Comparison of ENCODE assay signal across 8 cellular contexts in the genomic region with DNA sequence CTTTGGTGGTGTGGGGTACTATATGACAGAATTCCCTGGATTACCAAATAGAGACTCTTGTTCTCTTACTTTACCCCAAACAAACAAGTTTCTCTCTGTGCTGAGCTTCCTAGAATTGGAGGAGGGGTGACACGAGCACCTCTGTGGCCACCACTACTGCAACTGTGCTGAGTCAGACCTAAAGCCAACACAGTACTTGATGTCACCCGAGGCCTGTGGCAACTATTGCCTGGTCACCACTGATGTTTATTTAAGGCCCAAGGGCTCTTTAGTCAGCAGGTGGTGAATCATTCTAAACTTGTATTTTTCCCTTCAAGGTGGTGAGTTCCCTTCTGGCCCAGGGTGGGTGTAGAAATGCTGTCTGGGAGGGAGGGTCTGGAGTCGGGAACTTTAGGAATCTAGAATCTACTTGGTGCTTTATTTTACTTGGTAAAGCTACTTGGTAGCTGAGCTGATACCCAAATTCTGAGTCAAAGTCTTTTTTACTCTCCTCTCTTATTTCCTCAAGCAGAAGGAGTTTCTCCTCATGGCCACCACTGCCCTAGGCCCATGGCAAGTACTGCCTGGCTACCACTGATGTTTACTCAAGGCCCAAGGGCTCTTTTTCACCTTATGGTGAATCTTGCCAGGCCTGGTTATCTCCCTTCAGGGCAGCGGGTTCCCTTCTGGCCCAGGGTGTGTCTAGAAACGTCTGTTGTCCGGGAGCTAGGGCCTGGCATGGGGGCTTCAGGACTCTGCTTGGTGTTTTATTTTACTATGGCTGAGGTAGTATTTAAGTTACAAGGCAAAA. TPM values are rescaled to one million over a fixed set of nuclear protein-coding genes. Genes with fewer than 3 reads are reported as not detected.
A peak's percentile ranks its signal among the peaks of the same experiment; 100 is the strongest.
DNase-seq lines count a peak whose midpoint lies in the region; ATAC-seq and TF ChIP-seq lines count a peak whose summit lies in the region.

No MANE protein-coding gene starts in this region.

- no peaks in the 10 kb centered on the region for H3K27me3 Mint-ChIP-seq in activated T-cell treated with anti-CD3 and anti-CD28 coated beads, Interleukin-2, amount 50 U/mL, for 24 hours

- H3K4me1 ChIP-seq in RWPE2 (ENCODE audit: insufficient read depth, poor library complexity, severe bottlenecking) = peaks cover 26% of the 10 kb centered on the region
- no peaks in the 10 kb centered on the region for H3K4me1 ChIP-seq in urinary bladder (ENCODE audit: insufficient read depth)

- DNase-seq in AG09309 (ENCODE audit: low read depth) = peak; percentile 73
- DNase-seq in HFF-Myc (ENCODE audit: extremely low read depth, low read depth) = peak; percentile 49
- no peak for DNase-seq in RWPE2 (ENCODE audit: low spot score)
- DNase-seq in islet precursor cell = peak; percentile 95
- no peak for DNase-seq in activated T-cell treated with anti-CD3 and anti-CD28 coated beads, Interleukin-2, amount 50 U/mL, for 24 hours
- no peak for DNase-seq in activated CD4-positive, alpha-beta T cell treated with anti-CD3 and anti-CD28 coated beads for 4 hours

- H3K4me3 ChIP-seq in AG09309 (ENCODE audit: control insufficient read depth, low read depth, low read length) = no peak overlapping the region
- H3K4me3 ChIP-seq in HFF-Myc (replicated peaks; ENCODE audit: low read depth, low read length) = no peak overlapping the region
- H3K4me3 ChIP-seq in RWPE2 (ENCODE audit: severe bottlenecking) = no peak overlapping the region
- H3K4me3 ChIP-seq in urinary bladder (ENCODE audit: low read depth, low read length) = no peak overlapping the region

- H3K9me3 Mint-ChIP-seq in activated T-cell treated with anti-CD3 and anti-CD28 coated beads, Interleukin-2, amount 50 U/mL, for 24 hours = peaks cover 3% of the 10 kb centered on the region

- no peaks in the 10 kb centered on the region for H3K4me1 Mint-ChIP-seq in activated T-cell treated with anti-CD3 and anti-CD28 coated beads, Interleukin-2, amount 50 U/mL, for 24 hours (ENCODE audit: low read depth)

- H3K36me3 ChIP-seq in RWPE2 (ENCODE audit: low read depth) (peaks cover 4% of the 10 kb centered on the region), urinary bladder (ENCODE audit: insufficient read depth) (no peaks in the 10 kb centered on the region)

- ATAC-seq in RWPE2 (ENCODE audit: low read depth) = peak; percentile 82
- ATAC-seq in GM18502 (IDR thresholded peaks at IDR 0.05; ENCODE audit: poor library complexity, unreplicated experiment) = no peak

- H3K27me3 ChIP-seq in RWPE2 (ENCODE audit: insufficient read depth, poor library complexity, severe bottlenecking) = no peaks in the 10 kb centered on the region

- H3K27ac ChIP-seq in RWPE2 (ENCODE audit: poor library complexity, severe bottlenecking) = peak overlapping the region; percentile 75
- peak overlapping the region; percentile 12 for H3K27ac ChIP-seq in urinary bladder (ENCODE audit: low read depth)

- no peaks in the 10 kb centered on the region for H3K9me3 ChIP-seq in RWPE2 (ENCODE audit: severe bottlenecking)

- no peak overlapping the region for H3K27ac Mint-ChIP-seq in activated T-cell treated with anti-CD3 and anti-CD28 coated beads, Interleukin-2, amount 50 U/mL, for 24 hours

- 52% methylated on average over 6 of the region's 6 CpGs for whole genome bisulfite sequencing in urinary bladder

- no peaks in the 10 kb centered on the region for H3K36me3 Mint-ChIP-seq in activated T-cell treated with anti-CD3 and anti-CD28 coated beads, Interleukin-2, amount 50 U/mL, for 24 hours (ENCODE audit: low read depth)

- H3K4me3 Mint-ChIP-seq in activated T-cell treated with anti-CD3 and anti-CD28 coated beads, Interleukin-2, amount 50 U/mL, for 24 hours = no peak overlapping the region

- TF ChIP-seq CTCF in AG09309 (IDR thresholded peaks at IDR 0.05; ENCODE audit: control insufficient read depth, insufficient read depth, low read depth, low read length, missing control alignments) (no peak), HFF-Myc (IDR thresholded peaks at IDR 0.05; ENCODE audit: low read depth, low read length, missing control alignments) (no peak), RWPE2 (IDR thresholded peaks at IDR 0.05; ENCODE audit: poor library complexity, severe bottlenecking) (no peak)

RNA-seq across cellular contexts. Expression of a gene that starts 9.8 kb away (rescaled TPM):
- total RNA-seq in urinary bladder = 34.5 TPM
- polyA plus RNA-seq in urinary bladder = 24.9 TPM

Comparison
In these comparisons a context has a peak if more than half of its experiments do, and no peak if none do; other contexts are left out.
1. DNase-seq: peak in AG09309 (single experiment), HFF-Myc (single experiment) and islet precursor cell (single experiment); none in RWPE2 (single experiment), activated T-cell treated with anti-CD3 and anti-CD28 coated beads, Interleukin-2, amount 50 U/mL, for 24 hours (single experiment) and activated CD4-positive, alpha-beta T cell treated with anti-CD3 and anti-CD28 coated beads for 4 hours (0 of 2).